In the genomic region with DNA sequence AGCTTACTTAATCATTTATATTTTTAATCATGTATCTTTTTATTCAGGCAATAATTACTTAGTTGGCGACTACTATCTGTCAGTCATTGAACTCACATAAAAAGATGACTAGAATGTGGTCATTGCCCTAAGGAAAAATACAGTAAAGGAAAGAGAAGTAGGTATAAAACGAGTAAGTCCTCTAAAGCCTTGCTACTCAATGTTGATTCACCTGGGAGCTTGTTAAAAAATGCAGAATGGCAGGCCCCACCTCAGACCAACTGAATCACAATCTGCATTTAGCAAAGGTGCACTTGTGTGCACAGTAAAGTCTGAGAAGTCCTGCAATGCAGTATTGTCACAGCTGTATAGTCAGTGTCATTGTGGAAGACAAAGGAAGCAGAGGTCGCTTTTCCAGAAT, we compare ENCODE assay signal across 1 cellular context.
TF ChIP-seq lines count a peak whose summit lies in the region.

No MANE protein-coding gene starts in this region.

TF ChIP-seq in GM23338, 12 proteins besides CTCF, POLR2A, EP300 and RAD21 (continued from another document):
- TF ChIP-seq POLR2AphosphoS5 (IDR thresholded peaks at IDR 0.05; ENCODE audit: low read depth) (no peak), CREB1 (CRISPR knock-in tag; IDR thresholded peaks at IDR 0.05; ENCODE audit: low read depth) (no peak), NANOG (IDR thresholded peaks at IDR 0.05; ENCODE audit: borderline replicate concordance) (no peak), STAT1 (IDR thresholded peaks at IDR 0.05; ENCODE audit: unreplicated experiment) (no peak), JUNB (IDR thresholded peaks at IDR 0.05; ENCODE audit: unreplicated experiment) (no peak), ETS1 (IDR thresholded peaks at IDR 0.05) (no peak), EZH2phosphoT487 (IDR thresholded peaks at IDR 0.05; ENCODE audit: unreplicated experiment) (no peak), ZNF114 (CRISPR knock-in tag; IDR thresholded peaks at IDR 0.05) (no peak), REST (IDR thresholded peaks at IDR 0.05; ENCODE audit: unreplicated experiment) (no peak)
- TF ChIP-seq, protein P1, sequence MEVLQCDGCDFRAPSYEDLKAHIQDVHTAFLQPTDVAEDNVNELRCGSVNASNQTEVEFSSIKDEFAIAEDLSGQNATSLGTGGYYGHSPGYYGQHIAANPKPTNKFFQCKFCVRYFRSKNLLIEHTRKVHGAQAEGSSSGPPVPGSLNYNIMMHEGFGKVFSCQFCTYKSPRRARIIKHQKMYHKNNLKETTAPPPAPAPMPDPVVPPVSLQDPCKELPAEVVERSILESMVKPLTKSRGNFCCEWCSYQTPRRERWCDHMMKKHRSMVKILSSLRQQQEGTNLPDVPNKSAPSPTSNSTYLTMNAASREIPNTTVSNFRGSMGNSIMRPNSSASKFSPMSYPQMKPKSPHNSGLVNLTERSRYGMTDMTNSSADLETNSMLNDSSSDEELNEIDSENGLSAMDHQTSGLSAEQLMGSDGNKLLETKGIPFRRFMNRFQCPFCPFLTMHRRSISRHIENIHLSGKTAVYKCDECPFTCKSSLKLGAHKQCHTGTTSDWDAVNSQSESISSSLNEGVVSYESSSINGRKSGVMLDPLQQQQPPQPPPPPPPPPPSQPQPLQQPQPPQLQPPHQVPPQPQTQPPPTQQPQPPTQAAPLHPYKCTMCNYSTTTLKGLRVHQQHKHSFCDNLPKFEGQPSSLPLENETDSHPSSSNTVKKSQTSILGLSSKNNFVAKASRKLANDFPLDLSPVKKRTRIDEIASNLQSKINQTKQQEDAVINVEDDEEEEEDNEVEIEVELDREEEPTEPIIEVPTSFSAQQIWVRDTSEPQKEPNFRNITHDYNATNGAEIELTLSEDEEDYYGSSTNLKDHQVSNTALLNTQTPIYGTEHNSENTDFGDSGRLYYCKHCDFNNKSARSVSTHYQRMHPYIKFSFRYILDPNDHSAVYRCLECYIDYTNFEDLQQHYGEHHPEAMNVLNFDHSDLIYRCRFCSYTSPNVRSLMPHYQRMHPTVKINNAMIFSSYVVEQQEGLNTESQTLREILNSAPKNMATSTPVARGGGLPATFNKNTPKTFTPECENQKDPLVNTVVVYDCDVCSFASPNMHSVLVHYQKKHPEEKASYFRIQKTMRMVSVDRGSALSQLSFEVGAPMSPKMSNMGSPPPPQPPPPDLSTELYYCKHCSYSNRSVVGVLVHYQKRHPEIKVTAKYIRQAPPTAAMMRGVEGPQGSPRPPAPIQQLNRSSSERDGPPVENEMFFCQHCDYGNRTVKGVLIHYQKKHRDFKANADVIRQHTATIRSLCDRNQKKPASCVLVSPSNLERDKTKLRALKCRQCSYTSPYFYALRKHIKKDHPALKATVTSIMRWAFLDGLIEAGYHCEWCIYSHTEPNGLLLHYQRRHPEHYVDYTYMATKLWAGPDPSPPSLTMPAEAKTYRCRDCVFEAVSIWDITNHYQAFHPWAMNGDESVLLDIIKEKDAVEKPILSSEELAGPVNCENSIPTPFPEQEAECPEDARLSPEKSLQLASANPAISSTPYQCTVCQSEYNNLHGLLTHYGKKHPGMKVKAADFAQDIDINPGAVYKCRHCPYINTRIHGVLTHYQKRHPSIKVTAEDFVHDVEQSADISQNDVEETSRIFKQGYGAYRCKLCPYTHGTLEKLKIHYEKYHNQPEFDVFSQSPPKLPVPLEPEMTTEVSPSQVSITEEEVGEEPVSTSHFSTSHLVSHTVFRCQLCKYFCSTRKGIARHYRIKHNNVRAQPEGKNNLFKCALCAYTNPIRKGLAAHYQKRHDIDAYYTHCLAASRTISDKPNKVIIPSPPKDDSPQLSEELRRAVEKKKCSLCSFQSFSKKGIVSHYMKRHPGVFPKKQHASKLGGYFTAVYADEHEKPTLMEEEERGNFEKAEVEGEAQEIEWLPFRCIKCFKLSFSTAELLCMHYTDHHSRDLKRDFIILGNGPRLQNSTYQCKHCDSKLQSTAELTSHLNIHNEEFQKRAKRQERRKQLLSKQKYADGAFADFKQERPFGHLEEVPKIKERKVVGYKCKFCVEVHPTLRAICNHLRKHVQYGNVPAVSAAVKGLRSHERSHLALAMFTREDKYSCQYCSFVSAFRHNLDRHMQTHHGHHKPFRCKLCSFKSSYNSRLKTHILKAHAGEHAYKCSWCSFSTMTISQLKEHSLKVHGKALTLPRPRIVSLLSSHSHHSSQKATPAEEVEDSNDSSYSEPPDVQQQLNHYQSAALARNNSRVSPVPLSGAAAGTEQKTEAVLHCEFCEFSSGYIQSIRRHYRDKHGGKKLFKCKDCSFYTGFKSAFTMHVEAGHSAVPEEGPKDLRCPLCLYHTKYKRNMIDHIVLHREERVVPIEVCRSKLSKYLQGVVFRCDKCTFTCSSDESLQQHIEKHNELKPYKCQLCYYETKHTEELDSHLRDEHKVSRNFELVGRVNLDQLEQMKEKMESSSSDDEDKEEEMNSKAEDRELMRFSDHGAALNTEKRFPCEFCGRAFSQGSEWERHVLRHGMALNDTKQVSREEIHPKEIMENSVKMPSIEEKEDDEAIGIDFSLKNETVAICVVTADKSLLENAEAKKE (CRISPR knock-in tag; IDR thresholded peaks at IDR 0.05) = no peak
